In the genomic region with DNA sequence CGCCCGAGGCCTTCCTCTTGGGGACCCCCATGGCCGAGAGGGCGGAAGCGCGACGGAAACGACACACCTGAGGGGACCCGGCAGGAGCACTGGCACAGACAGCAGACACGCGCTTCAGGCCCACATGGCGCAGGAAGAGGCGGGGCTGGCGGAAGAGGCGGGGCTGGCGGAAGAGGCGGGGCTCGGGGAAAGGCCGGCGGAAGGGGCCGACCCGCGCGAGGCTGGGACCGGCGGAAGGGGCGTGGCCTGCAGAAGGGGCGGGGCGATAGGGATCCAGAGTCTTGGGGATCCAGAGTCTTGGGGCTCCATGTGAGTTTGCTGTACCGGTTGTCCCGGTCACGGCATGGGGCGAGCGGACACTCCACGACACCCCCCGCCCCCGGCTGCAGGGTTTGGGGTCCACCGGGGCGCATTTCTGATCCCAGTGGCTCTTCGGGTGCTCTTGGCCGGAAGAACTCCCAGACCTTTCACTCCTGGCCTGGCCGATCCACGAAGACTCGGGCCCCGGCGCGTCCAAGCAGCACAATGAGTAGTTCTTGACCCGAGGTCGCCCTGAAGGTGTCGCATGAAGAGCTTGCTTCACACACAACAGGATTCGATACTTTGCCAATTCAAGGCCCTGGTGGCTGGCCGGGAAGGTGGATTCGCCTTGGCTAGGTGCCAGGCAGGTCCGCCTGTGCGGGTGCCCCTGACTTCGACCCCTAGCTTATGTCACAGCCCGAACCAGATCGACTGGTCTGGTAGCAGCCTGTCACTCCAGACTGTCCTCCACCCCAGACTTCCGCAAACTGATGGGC, we compare ENCODE assay signal across 1 cellular context.
TF ChIP-seq lines count a peak whose summit lies in the region.

TSS of gene URB1 (minus strand) at position 133 of the 797 bp plus-strand sequence. CDS start at position 31, 102 bp downstream.

TF ChIP-seq in K562, 482 proteins besides CTCF, POLR2A, EP300 and RAD21 (continued from another document and continues in another):
- TF ChIP-seq MYNN (IDR thresholded peaks at IDR 0.05) = no peak
- TF ChIP-seq MYNN (CRISPR knock-in tag; IDR thresholded peaks at IDR 0.05) = no peak
- TF ChIP-seq CBFB (CRISPR knock-in tag; IDR thresholded peaks at IDR 0.05) = peak; percentile 92
- no peak for TF ChIP-seq ZFPM2 (CRISPR knock-in tag; IDR thresholded peaks at IDR 0.05)
- no peak for TF ChIP-seq CAMTA2 (CRISPR knock-in tag; conservative IDR thresholded peaks at IDR 0.05)
- peak; percentile 41; the same call in 1 of the 2 replicates for TF ChIP-seq TEAD4 (IDR thresholded peaks at IDR 0.05; ENCODE audit: low read length)
- no peak for TF ChIP-seq TEAD4 (CRISPR knock-in tag; IDR thresholded peaks at IDR 0.05; ENCODE audit: borderline replicate concordance)
- TF ChIP-seq ZNF717 (CRISPR knock-in tag; IDR thresholded peaks at IDR 0.05) = 0 out of 2 replicates have a peak, but pooled peaks have one; percentile 60
- 0 out of 2 replicates have a peak, but pooled peaks have one; percentile 7 for TF ChIP-seq CREM (IDR thresholded peaks at IDR 0.05; ENCODE audit: low read depth)
- TF ChIP-seq HNRNPK (IDR thresholded peaks at IDR 0.05; ENCODE audit: low read depth, low read length, poor library complexity, severe bottlenecking) = no peak
- TF ChIP-seq MXD1 (CRISPR knock-in tag; IDR thresholded peaks at IDR 0.05; ENCODE audit: borderline replicate concordance, poor library complexity, severe bottlenecking) = peak; percentile 98
- 0 out of 2 replicates have a peak, but pooled peaks have one; percentile 22 for TF ChIP-seq TRIM28 (IDR thresholded peaks at IDR 0.05)
- TF ChIP-seq ESRRB (CRISPR knock-in tag; IDR thresholded peaks at IDR 0.05; ENCODE audit: borderline replicate concordance) = no peak
- TF ChIP-seq BCOR (IDR thresholded peaks at IDR 0.05) = peak; percentile 40; the same call in 1 of the 2 replicates
- TF ChIP-seq MCM3 (IDR thresholded peaks at IDR 0.05) = no peak
- TF ChIP-seq ZNF764 (CRISPR knock-in tag; IDR thresholded peaks at IDR 0.05; ENCODE audit: low read depth) = no peak
- TF ChIP-seq SMARCA5 (IDR thresholded peaks at IDR 0.05) = no peak
- TF ChIP-seq, protein P1, sequence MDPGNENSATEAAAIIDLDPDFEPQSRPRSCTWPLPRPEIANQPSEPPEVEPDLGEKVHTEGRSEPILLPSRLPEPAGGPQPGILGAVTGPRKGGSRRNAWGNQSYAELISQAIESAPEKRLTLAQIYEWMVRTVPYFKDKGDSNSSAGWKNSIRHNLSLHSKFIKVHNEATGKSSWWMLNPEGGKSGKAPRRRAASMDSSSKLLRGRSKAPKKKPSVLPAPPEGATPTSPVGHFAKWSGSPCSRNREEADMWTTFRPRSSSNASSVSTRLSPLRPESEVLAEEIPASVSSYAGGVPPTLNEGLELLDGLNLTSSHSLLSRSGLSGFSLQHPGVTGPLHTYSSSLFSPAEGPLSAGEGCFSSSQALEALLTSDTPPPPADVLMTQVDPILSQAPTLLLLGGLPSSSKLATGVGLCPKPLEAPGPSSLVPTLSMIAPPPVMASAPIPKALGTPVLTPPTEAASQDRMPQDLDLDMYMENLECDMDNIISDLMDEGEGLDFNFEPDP (CRISPR knock-in tag; IDR thresholded peaks at IDR 0.05) = no peak
- no peak for TF ChIP-seq SRSF7 (optimal IDR thresholded peaks at IDR 0.05; ENCODE audit: low read depth, low read length)
- TF ChIP-seq KLF1 (tag; IDR thresholded peaks at IDR 0.05) = peak; percentile 57; the same call in 1 of the 2 replicates
- TF ChIP-seq PML (IDR thresholded peaks at IDR 0.05; ENCODE audit: low read length) = peak; percentile 76
- peak; percentile 81 for TF ChIP-seq PHF20 (IDR thresholded peaks at IDR 0.05; ENCODE audit: partially characterized antibody)
- TF ChIP-seq NCOA6 (IDR thresholded peaks at IDR 0.05) = no peak
- no peak for TF ChIP-seq MED1 (CRISPR knock-in tag; IDR thresholded peaks at IDR 0.05; ENCODE audit: borderline replicate concordance)
- peak; percentile 75 for TF ChIP-seq TBP (optimal IDR thresholded peaks at IDR 0.05; ENCODE audit: low read depth, low read length)
- no peak for TF ChIP-seq ZKSCAN8 (CRISPR knock-in tag; IDR thresholded peaks at IDR 0.05)
- TF ChIP-seq TARDBP (IDR thresholded peaks at IDR 0.05) = 0 out of 2 replicates have a peak, but pooled peaks have one; percentile 60
- TF ChIP-seq, protein P2, sequence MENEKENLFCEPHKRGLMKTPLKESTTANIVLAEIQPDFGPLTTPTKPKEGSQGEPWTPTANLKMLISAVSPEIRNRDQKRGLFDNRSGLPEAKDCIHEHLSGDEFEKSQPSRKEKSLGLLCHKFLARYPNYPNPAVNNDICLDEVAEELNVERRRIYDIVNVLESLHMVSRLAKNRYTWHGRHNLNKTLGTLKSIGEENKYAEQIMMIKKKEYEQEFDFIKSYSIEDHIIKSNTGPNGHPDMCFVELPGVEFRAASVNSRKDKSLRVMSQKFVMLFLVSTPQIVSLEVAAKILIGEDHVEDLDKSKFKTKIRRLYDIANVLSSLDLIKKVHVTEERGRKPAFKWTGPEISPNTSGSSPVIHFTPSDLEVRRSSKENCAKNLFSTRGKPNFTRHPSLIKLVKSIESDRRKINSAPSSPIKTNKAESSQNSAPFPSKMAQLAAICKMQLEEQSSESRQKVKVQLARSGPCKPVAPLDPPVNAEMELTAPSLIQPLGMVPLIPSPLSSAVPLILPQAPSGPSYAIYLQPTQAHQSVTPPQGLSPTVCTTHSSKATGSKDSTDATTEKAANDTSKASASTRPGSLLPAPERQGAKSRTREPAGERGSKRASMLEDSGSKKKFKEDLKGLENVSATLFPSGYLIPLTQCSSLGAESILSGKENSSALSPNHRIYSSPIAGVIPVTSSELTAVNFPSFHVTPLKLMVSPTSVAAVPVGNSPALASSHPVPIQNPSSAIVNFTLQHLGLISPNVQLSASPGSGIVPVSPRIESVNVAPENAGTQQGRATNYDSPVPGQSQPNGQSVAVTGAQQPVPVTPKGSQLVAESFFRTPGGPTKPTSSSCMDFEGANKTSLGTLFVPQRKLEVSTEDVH (IDR thresholded peaks at IDR 0.05; ENCODE audit: low read depth, partially characterized antibody) = no peak
- TF ChIP-seq SLC30A9 (CRISPR knock-in tag; IDR thresholded peaks at IDR 0.05) = no peak
- no peak for TF ChIP-seq ZNF175 (CRISPR knock-in tag; IDR thresholded peaks at IDR 0.05; ENCODE audit: low read depth)
- TF ChIP-seq, protein P3, sequence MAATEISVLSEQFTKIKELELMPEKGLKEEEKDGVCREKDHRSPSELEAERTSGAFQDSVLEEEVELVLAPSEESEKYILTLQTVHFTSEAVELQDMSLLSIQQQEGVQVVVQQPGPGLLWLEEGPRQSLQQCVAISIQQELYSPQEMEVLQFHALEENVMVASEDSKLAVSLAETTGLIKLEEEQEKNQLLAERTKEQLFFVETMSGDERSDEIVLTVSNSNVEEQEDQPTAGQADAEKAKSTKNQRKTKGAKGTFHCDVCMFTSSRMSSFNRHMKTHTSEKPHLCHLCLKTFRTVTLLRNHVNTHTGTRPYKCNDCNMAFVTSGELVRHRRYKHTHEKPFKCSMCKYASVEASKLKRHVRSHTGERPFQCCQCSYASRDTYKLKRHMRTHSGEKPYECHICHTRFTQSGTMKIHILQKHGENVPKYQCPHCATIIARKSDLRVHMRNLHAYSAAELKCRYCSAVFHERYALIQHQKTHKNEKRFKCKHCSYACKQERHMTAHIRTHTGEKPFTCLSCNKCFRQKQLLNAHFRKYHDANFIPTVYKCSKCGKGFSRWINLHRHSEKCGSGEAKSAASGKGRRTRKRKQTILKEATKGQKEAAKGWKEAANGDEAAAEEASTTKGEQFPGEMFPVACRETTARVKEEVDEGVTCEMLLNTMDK (IDR thresholded peaks at IDR 0.05; ENCODE audit: borderline replicate concordance, insufficient read depth, low read depth, low read length, poor library complexity, severe bottlenecking) = peak; percentile 89
- no peak for TF ChIP-seq OTX1 (CRISPR knock-in tag; IDR thresholded peaks at IDR 0.05)
- TF ChIP-seq ADNP (tag; IDR thresholded peaks at IDR 0.05) = no peak
- peak; percentile 77; the same call in 1 of the 2 replicates for TF ChIP-seq ZNF583 (CRISPR knock-in tag; IDR thresholded peaks at IDR 0.05)
- TF ChIP-seq GABPB2 (CRISPR knock-in tag; conservative IDR thresholded peaks at IDR 0.05) = no peak
- TF ChIP-seq, protein P4, sequence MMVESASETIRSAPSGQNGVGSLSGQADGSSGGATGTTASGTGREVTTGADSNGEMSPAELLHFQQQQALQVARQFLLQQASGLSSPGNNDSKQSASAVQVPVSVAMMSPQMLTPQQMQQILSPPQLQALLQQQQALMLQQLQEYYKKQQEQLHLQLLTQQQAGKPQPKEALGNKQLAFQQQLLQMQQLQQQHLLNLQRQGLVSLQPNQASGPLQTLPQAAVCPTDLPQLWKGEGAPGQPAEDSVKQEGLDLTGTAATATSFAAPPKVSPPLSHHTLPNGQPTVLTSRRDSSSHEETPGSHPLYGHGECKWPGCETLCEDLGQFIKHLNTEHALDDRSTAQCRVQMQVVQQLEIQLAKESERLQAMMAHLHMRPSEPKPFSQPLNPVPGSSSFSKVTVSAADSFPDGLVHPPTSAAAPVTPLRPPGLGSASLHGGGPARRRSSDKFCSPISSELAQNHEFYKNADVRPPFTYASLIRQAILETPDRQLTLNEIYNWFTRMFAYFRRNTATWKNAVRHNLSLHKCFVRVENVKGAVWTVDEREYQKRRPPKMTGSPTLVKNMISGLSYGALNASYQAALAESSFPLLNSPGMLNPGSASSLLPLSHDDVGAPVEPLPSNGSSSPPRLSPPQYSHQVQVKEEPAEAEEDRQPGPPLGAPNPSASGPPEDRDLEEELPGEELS (CRISPR knock-in tag; IDR thresholded peaks at IDR 0.05; ENCODE audit: borderline replicate concordance) = no peak
- no peak for TF ChIP-seq PYGO2 (tag; IDR thresholded peaks at IDR 0.05)
- TF ChIP-seq RBM25 (IDR thresholded peaks at IDR 0.05; ENCODE audit: low read depth, low read length, severe bottlenecking) = no peak
- TF ChIP-seq, protein P5, sequence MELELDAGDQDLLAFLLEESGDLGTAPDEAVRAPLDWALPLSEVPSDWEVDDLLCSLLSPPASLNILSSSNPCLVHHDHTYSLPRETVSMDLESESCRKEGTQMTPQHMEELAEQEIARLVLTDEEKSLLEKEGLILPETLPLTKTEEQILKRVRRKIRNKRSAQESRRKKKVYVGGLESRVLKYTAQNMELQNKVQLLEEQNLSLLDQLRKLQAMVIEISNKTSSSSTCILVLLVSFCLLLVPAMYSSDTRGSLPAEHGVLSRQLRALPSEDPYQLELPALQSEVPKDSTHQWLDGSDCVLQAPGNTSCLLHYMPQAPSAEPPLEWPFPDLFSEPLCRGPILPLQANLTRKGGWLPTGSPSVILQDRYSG (tag; conservative IDR thresholded peaks at IDR 0.05; ENCODE audit: low read depth) = no peak; the same call in 1 of the 2 replicates
- TF ChIP-seq ETV6 (IDR thresholded peaks at IDR 0.05; ENCODE audit: borderline replicate concordance in 1 of 2, low read depth in 2 of 2, low read length in 1 of 2) = no peak
- 0 out of 2 replicates have a peak, but pooled peaks have one; percentile 48 for TF ChIP-seq ETV6 (CRISPR knock-in tag; IDR thresholded peaks at IDR 0.05; ENCODE audit: borderline replicate concordance)
- TF ChIP-seq ZBTB8A (IDR thresholded peaks at IDR 0.05; ENCODE audit: partially characterized antibody) = no peak
- TF ChIP-seq ZKSCAN3 (CRISPR knock-in tag; IDR thresholded peaks at IDR 0.05) = no peak
- peak; percentile 52; the same call in 1 of the 2 replicates for TF ChIP-seq ZNF311 (CRISPR knock-in tag; IDR thresholded peaks at IDR 0.05)
- TF ChIP-seq PCBP2 (IDR thresholded peaks at IDR 0.05; ENCODE audit: low read depth, low read length, poor library complexity, severe bottlenecking) = no peak
- TF ChIP-seq TGIF2 (CRISPR knock-in tag; IDR thresholded peaks at IDR 0.05) = no peak
- TF ChIP-seq CBX5 (IDR thresholded peaks at IDR 0.05; ENCODE audit: borderline replicate concordance, low read depth) = no peak
- TF ChIP-seq ZC3H4 (CRISPR knock-in tag; IDR thresholded peaks at IDR 0.05; ENCODE audit: borderline replicate concordance) = no peak
- TF ChIP-seq, protein P6, sequence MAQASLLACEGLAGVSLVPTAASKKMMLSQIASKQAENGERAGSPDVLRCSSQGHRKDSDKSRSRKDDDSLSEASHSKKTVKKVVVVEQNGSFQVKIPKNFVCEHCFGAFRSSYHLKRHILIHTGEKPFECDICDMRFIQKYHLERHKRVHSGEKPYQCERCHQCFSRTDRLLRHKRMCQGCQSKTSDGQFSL (CRISPR knock-in tag; IDR thresholded peaks at IDR 0.05) = no peak
- TF ChIP-seq, protein P6 (tag; IDR thresholded peaks at IDR 0.05) = no peak
- 0 out of 2 replicates have a peak, but pooled peaks have one; percentile 23 for TF ChIP-seq ZBTB12 (CRISPR knock-in tag; IDR thresholded peaks at IDR 0.05)
- TF ChIP-seq, protein P7, sequence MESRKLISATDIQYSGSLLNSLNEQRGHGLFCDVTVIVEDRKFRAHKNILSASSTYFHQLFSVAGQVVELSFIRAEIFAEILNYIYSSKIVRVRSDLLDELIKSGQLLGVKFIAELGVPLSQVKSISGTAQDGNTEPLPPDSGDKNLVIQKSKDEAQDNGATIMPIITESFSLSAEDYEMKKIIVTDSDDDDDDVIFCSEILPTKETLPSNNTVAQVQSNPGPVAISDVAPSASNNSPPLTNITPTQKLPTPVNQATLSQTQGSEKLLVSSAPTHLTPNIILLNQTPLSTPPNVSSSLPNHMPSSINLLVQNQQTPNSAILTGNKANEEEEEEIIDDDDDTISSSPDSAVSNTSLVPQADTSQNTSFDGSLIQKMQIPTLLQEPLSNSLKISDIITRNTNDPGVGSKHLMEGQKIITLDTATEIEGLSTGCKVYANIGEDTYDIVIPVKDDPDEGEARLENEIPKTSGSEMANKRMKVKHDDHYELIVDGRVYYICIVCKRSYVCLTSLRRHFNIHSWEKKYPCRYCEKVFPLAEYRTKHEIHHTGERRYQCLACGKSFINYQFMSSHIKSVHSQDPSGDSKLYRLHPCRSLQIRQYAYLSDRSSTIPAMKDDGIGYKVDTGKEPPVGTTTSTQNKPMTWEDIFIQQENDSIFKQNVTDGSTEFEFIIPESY (CRISPR knock-in tag; IDR thresholded peaks at IDR 0.05) = no peak
- no peak for TF ChIP-seq NELFE (IDR thresholded peaks at IDR 0.05; ENCODE audit: insufficient read depth, insufficient read length)
- TF ChIP-seq ZNF253 (CRISPR knock-in tag; conservative IDR thresholded peaks at IDR 0.05) = no peak
- TF ChIP-seq RAD51 (IDR thresholded peaks at IDR 0.05; ENCODE audit: borderline replicate concordance, low read depth) = no peak
- TF ChIP-seq KAT8 (IDR thresholded peaks at IDR 0.05; ENCODE audit: low read depth) = no peak
- peak; percentile 73 for TF ChIP-seq C11orf30 (IDR thresholded peaks at IDR 0.05; ENCODE audit: low read depth)
